Comparison of ENCODE assay signal across 20 cellular contexts in genomic region chr5:76667495-76667894, GRCh38. TPM values are rescaled to one million over a fixed set of nuclear protein-coding genes. Genes with fewer than 3 reads are reported as not detected.
DNase-seq lines count a peak whose midpoint lies in the region; ATAC-seq, FAIRE-seq and TF ChIP-seq lines count a peak whose summit lies in the region.
"Had no signal": no experiment of that assay in that cellular context is flagged by ENCODE, and none has a peak within 500 bp of the region (broad histone marks: within the 10 kb centered on the region; RNA-seq: fewer than 3 reads in every experiment).

No MANE protein-coding gene starts in this region.

- H4K8ac ChIP-seq in IMR-90 (ENCODE audit: low read depth in 2 of 2, low read length in 2 of 2) (peak overlapping the region in 1 of 2 experiments; percentile 58; a peak in 1 of 4 replicates), H1 (ENCODE audit: extremely low read depth, insufficient read depth, low read length) (no peak overlapping the region)

- H2BK5ac ChIP-seq in IMR-90 (ENCODE audit: low read depth, low read length, poor library complexity, severe bottlenecking), result no peak overlapping the region
- H2BK5ac ChIP-seq in H1 (ENCODE audit: low read depth, low read length), result no peak overlapping the region

- no peak for TF ChIP-seq EP300 in H1 (IDR thresholded peaks at IDR 0.05; ENCODE audit: borderline replicate concordance in 1 of 2, low read depth in 2 of 2, low read length in 2 of 2)

- no peak overlapping the region for H3K4me2 ChIP-seq in IMR-90 (ENCODE audit: low read depth, low read length)
- H3K4me2 ChIP-seq in H1 (ENCODE audit: insufficient read depth in 1 of 2, low read depth in 2 of 2, low read length in 2 of 2), result no peak overlapping the region
- H3K4me2 ChIP-seq: GM23338 had no signal

- H3K36me3 Mint-ChIP-seq in T-helper 17 cell (ENCODE audit: low read depth), result peaks cover 20% of the 10 kb centered on the region
- H3K36me3 Mint-ChIP-seq in progenitor cell of endocrine pancreas (ENCODE audit: insufficient read depth), result peaks cover 8% of the 10 kb centered on the region
- H3K36me3 Mint-ChIP-seq in activated CD4-positive, alpha-beta memory T cell treated with anti-CD3 and anti-CD28 coated beads, Interleukin-2, amount 10 ng/mL, durations not matched to agents 7 days and 5 days (ENCODE audit: low read depth), result peaks cover 84% of the 10 kb centered on the region

- H3K23me2 ChIP-seq in H1 (ENCODE audit: low read depth, low read length), result no peaks in the 10 kb centered on the region

- H3K79me2 ChIP-seq in H1 (ENCODE audit: control insufficient read depth in 1 of 2, insufficient read depth in 2 of 2, low read length in 2 of 2), result no peaks in the 10 kb centered on the region

- in situ Hi-C loops in IMR-90 (cut with MboI; ENCODE audit: low sequenced_read_pairs), result no loop called here

- CTCF ChIA-PET in IMR-90 (lab: Yijun Ruan, JAX) (interaction anchor here (1.2 kb wide), 1 partner anchor 24 kb away, joined by 3 read pairs; no protein-coding TSS in a partner anchor), H1 (lab: Charles Lee; ENCODE audit: partially characterized antibody) (no interaction called here)
- CTCF ChIA-PET in activated CD4-positive, alpha-beta memory T cell treated with anti-CD3 and anti-CD28 coated beads, Interleukin-2, amount 10 ng/mL, durations not matched to agents 7 days and 5 days (lab: Charles Lee), result interaction anchor here (0.8 to 1.9 kb wide), 4 partner anchors 26 to 107 kb away, joined by 3 to 9 read pairs (median 4); no protein-coding TSS in a partner anchor

- TF ChIP-seq CTCF in IMR-90 (conservative IDR thresholded peaks at IDR 0.05; ENCODE audit: low read depth, low read length), result no peak
- no peak for TF ChIP-seq CTCF in H1 (IDR thresholded peaks at IDR 0.05; ENCODE audit: control extremely low read depth in 1 of 3, insufficient read depth in 1 of 3, low read depth in 1 of 3, low read length in 3 of 3)
- TF ChIP-seq CTCF in progenitor cell of endocrine pancreas (IDR thresholded peaks at IDR 0.05; ENCODE audit: unreplicated experiment), result no peak
- no peak for TF ChIP-seq CTCF in lower lobe of right lung (IDR thresholded peaks at IDR 0.05)

- peaks cover 3% of the 10 kb centered on the region; the same call in 1 of the 2 replicates for H3K9me1 ChIP-seq in IMR-90 (ENCODE audit: insufficient read depth, low read length)

- no peak for DNase-seq in IMR-90
- DNase-seq in T-helper 17 cell, result no peak
- no peak for DNase-seq in H1 (ENCODE audit: low read depth in 1 of 2, low spot score in 2 of 2)
- no peak for DNase-seq in progenitor cell of endocrine pancreas (ENCODE audit: low spot score, unreplicated experiment)
- DNase-seq in right cardiac atrium, result no peak
- DNase-seq in activated CD4-positive, alpha-beta memory T cell treated with anti-CD3 and anti-CD28 coated beads, Interleukin-2, amount 10 ng/mL, durations not matched to agents 7 days and 5 days, result no peak
- no peak for DNase-seq in DMS79 (lab: John Stamatoyannopoulos, UW)
- DNase-seq in lower lobe of right lung, result no peak
- DNase-seq: ACHN; BE2C; C1 segment of cervical spinal cord; Caco-2; CD4-positive, CD25-positive, alpha-beta regulatory T cell; GDM1; H7; HFFc6 had no signal

- no peaks in the 10 kb centered on the region for H3K36me3 ChIP-seq in IMR-90 (ENCODE audit: control insufficient read depth, insufficient read depth, low read length)
- peaks cover 0 to 4% (median 0%) of the 10 kb centered on the region in 4 experiments; a peak in 1 of 8 replicates for H3K36me3 ChIP-seq in H1 (ENCODE audit: control insufficient read depth in 2 of 4, insufficient read depth in 4 of 4, low read length in 3 of 4)
- H3K36me3 ChIP-seq in lower lobe of right lung, result peaks cover 12% of the 10 kb centered on the region
- H3K36me3 ChIP-seq: BE2C had no signal

- H3K4me1 ChIP-seq in IMR-90 (ENCODE audit: control insufficient read depth, insufficient read depth, low read length) (peaks cover 4% of the 10 kb centered on the region), H1 (replicated peaks in 1 of 4; ENCODE audit: control insufficient read depth in 3 of 4, insufficient read depth in 4 of 4, low read length in 3 of 4) (no peaks in the 10 kb centered on the region), right cardiac atrium (ENCODE audit: control insufficient read depth, insufficient read depth, low read length) (no peaks in the 10 kb centered on the region), lower lobe of right lung (no peaks in the 10 kb centered on the region)
- H3K4me1 ChIP-seq: BE2C, Caco-2 had no signal

- H2AK5ac ChIP-seq in IMR-90 (ENCODE audit: low read depth, low read length) (peak overlapping the region; percentile 24; the same call in 1 of the 2 replicates), H1 (ENCODE audit: low read depth, low read length) (no peak overlapping the region)

- H3K4ac ChIP-seq in IMR-90 (ENCODE audit: low read depth, low read length) (peak overlapping the region; percentile 10; the same call in 1 of the 2 replicates), H1 (replicated peaks; ENCODE audit: insufficient read length, low read depth, low read length) (no peak overlapping the region)

- no peak for TF ChIP-seq RAD21 in IMR-90 (IDR thresholded peaks at IDR 0.05; ENCODE audit: low read length)
- TF ChIP-seq RAD21 in H1 (IDR thresholded peaks at IDR 0.05 in 1 of 2, conservative IDR thresholded peaks at IDR 0.05 in 1 of 2; ENCODE audit: low read depth in 2 of 2, low read length in 2 of 2), result no peak

- TF ChIP-seq POLR2A in IMR-90 (IDR thresholded peaks at IDR 0.05; ENCODE audit: low read depth, low read length) (no peak), H1 (IDR thresholded peaks at IDR 0.05; ENCODE audit: control extremely low read depth in 1 of 2, low read depth in 2 of 2, low read length in 2 of 2) (no peak)

- 56% methylated on average over 1 of the region's 2 CpGs; no CpG with 5 or more reads in 1 of the 2 experiments for WGBS in IMR-90 (ENCODE audit: extremely low coverage in 2 of 2, insufficient read length in 1 of 2), 2 experiments
- WGBS in H1 (ENCODE audit: extremely low coverage in 1 of 2, insufficient coverage in 1 of 2, insufficient read length in 1 of 2, insufficient replicate concordance in 2 of 2, low coverage in 1 of 2, low lambda C conversion rate in 2 of 2, missing lambda C conversion rate in 1 of 2), 2 experiments, result 83% methylated on average over 1 of the region's 2 CpGs; no CpG with 5 or more reads in 1 of the 2 experiments
- WGBS in right cardiac atrium, result 72% methylated on average over 2 of the region's 2 CpGs

- no peaks in the 10 kb centered on the region for H3K9me3 Mint-ChIP-seq in progenitor cell of endocrine pancreas (ENCODE audit: low read depth)
- H3K9me3 Mint-ChIP-seq in activated CD4-positive, alpha-beta memory T cell treated with anti-CD3 and anti-CD28 coated beads, Interleukin-2, amount 10 ng/mL, durations not matched to agents 7 days and 5 days, result no peaks in the 10 kb centered on the region
- H3K9me3 Mint-ChIP-seq: GM23338, HFFc6 had no signal

- no peak overlapping the region for H2AFZ ChIP-seq in IMR-90 (replicated peaks; ENCODE audit: low read length, poor library complexity)
- no peak overlapping the region for H2AFZ ChIP-seq in H1 (ENCODE audit: low read length)
- H2AFZ ChIP-seq: GM23338 had no signal

- POLR2A ChIA-PET in IMR-90 (lab: Charles Lee; ENCODE audit: unreplicated experiment) (no interaction called here), H1 (lab: Charles Lee; ENCODE audit: partially characterized antibody) (no interaction called here)
- POLR2A ChIA-PET in activated CD4-positive, alpha-beta memory T cell treated with anti-CD3 and anti-CD28 coated beads, Interleukin-2, amount 10 ng/mL, durations not matched to agents 7 days and 5 days (lab: Charles Lee), result interaction anchor here (0.6 kb wide), 1 partner anchor 11 kb away, joined by 3 read pairs; no protein-coding TSS in a partner anchor

- H2BK15ac ChIP-seq in IMR-90 (ENCODE audit: low read depth, low read length) (peak overlapping the region; percentile 94; the same call in 2 of the 3 replicates), H1 (ENCODE audit: low read length) (no peak overlapping the region)

- 0 out of 2 replicates have a peak overlapping the region, but pooled peaks have one; percentile 9 for H4K91ac ChIP-seq in IMR-90 (ENCODE audit: insufficient read depth, low read depth, low read length)
- H4K91ac ChIP-seq in H1 (replicated peaks; ENCODE audit: insufficient read length, low read length), result no peak overlapping the region

- no TSS peak for BruUV-seq in IMR-90 (replicated peaks; lab: Mats Ljungman, UMichigan)

- H4K5ac ChIP-seq in IMR-90 (ENCODE audit: low read depth, low read length), result no peak overlapping the region
- H4K5ac ChIP-seq in H1 (ENCODE audit: insufficient read length, low read depth, low read length), result no peak overlapping the region

- dilution Hi-C loops in IMR-90 (cut with HindIII; ENCODE audit: low sequenced_read_pairs, unreplicated experiment), result no loop called here

- ATAC-seq in IMR-90 (ENCODE audit: low read depth), result no peak
- no peak for ATAC-seq in T-helper 17 cell
- ATAC-seq in right cardiac atrium, result no peak
- no peak for ATAC-seq in lower lobe of right lung
- ATAC-seq: GM23338, HCT116 had no signal

- H3K4me3 ChIP-seq in IMR-90 (ENCODE audit: insufficient read depth, low read depth, low read length), result no peak overlapping the region
- no peak overlapping the region for H3K4me3 ChIP-seq in H1 (ENCODE audit: extremely low read depth in 1 of 4, insufficient read depth in 2 of 4, low read depth in 3 of 4, low read length in 4 of 4)
- no peak overlapping the region for H3K4me3 ChIP-seq in right cardiac atrium (ENCODE audit: low read length)
- no peak overlapping the region for H3K4me3 ChIP-seq in lower lobe of right lung
- H3K4me3 ChIP-seq: GM23338 had no signal

- no peak overlapping the region for H3K23ac ChIP-seq in IMR-90 (ENCODE audit: low read depth, low read length)
- H3K23ac ChIP-seq in H1 (ENCODE audit: insufficient read length), result no peak overlapping the region

- FAIRE-seq in H1 (lab: Jason Lieb, UNC), result peak; percentile 13
- FAIRE-seq: D721Med, HTR-8/SVneo had no signal

- H3K79me1 ChIP-seq in IMR-90 (ENCODE audit: low read depth in 1 of 2, low read length in 2 of 2) (no peaks in the 10 kb centered on the region), H1 (ENCODE audit: low read depth, low read length) (no peaks in the 10 kb centered on the region)

- H3K56ac ChIP-seq in IMR-90 (ENCODE audit: extremely low read depth, insufficient read depth, low read length), result no peak overlapping the region
- no peak overlapping the region for H3K56ac ChIP-seq in H1 (replicated peaks; ENCODE audit: insufficient read length, low read depth, low read length)

- intact Hi-C loops in IMR-90 (cut with micrococcal nuclease), result no loop called here
- intact Hi-C loops in right cardiac atrium (cut with DNase I), result no loop called here
- intact Hi-C loops in lower lobe of right lung (cut with DNase I), result no loop called here

- H3K14ac ChIP-seq in IMR-90 (replicated peaks; ENCODE audit: low read depth, low read length), result 0 out of 2 replicates have a peak overlapping the region, but pooled peaks have one; percentile 15
- no peak overlapping the region for H3K14ac ChIP-seq in H1 (ENCODE audit: insufficient read length)

- no peak overlapping the region for H2AK9ac ChIP-seq in IMR-90 (replicated peaks; ENCODE audit: low read depth, low read length, poor library complexity)

- no peak overlapping the region for H2BK12ac ChIP-seq in H1 (ENCODE audit: low read depth, low read length)

- H3K27me3 Mint-ChIP-seq in T-helper 17 cell (no peaks in the 10 kb centered on the region), progenitor cell of endocrine pancreas (no peaks in the 10 kb centered on the region)
- H3K27me3 Mint-ChIP-seq in activated CD4-positive, alpha-beta memory T cell treated with anti-CD3 and anti-CD28 coated beads, Interleukin-2, amount 10 ng/mL, durations not matched to agents 7 days and 5 days, result no peaks in the 10 kb centered on the region
- H3K27me3 Mint-ChIP-seq: CD4-positive, CD25-positive, alpha-beta regulatory T cell had no signal

- H3K27ac ChIP-seq in IMR-90 (ENCODE audit: insufficient read depth, low read length) (no peak overlapping the region), H1 (ENCODE audit: low read depth, low read length) (no peak overlapping the region), right cardiac atrium (ENCODE audit: low read length) (no peak overlapping the region), lower lobe of right lung (no peak overlapping the region)

- H3K4me1 Mint-ChIP-seq in T-helper 17 cell (peaks cover 8% of the 10 kb centered on the region), progenitor cell of endocrine pancreas (ENCODE audit: low read depth) (peaks cover 10% of the 10 kb centered on the region)
- H3K4me1 Mint-ChIP-seq in activated CD4-positive, alpha-beta memory T cell treated with anti-CD3 and anti-CD28 coated beads, Interleukin-2, amount 10 ng/mL, durations not matched to agents 7 days and 5 days, result no peaks in the 10 kb centered on the region
- H3K4me1 Mint-ChIP-seq: GM23338 had no signal

- peak overlapping the region; percentile 8; the same call in 1 of the 2 replicates for H2BK20ac ChIP-seq in IMR-90 (ENCODE audit: low read depth, low read length)
- no peak overlapping the region for H2BK20ac ChIP-seq in H1 (ENCODE audit: low read length)

- H3K27ac Mint-ChIP-seq in T-helper 17 cell (peak overlapping the region; percentile 62), progenitor cell of endocrine pancreas (peak overlapping the region; percentile 62)
- no peak overlapping the region for H3K27ac Mint-ChIP-seq in activated CD4-positive, alpha-beta memory T cell treated with anti-CD3 and anti-CD28 coated beads, Interleukin-2, amount 10 ng/mL, durations not matched to agents 7 days and 5 days
- H3K27ac Mint-ChIP-seq: GM23338, HFFc6 had no signal

- H3K27me3 ChIP-seq in IMR-90 (ENCODE audit: control insufficient read depth, insufficient read depth, low read length) (no peaks in the 10 kb centered on the region), H1 (replicated peaks in 1 of 4; ENCODE audit: control insufficient read depth in 3 of 4, extremely low read depth in 1 of 4, insufficient read depth in 3 of 4, low read length in 3 of 4) (no peaks in the 10 kb centered on the region), right cardiac atrium (ENCODE audit: control insufficient read depth, insufficient read depth) (no peaks in the 10 kb centered on the region), lower lobe of right lung (ENCODE audit: low read depth) (no peaks in the 10 kb centered on the region)
- H3K27me3 ChIP-seq: BE2C had no signal

- H3K4me3 Mint-ChIP-seq in T-helper 17 cell (no peak overlapping the region), progenitor cell of endocrine pancreas (ENCODE audit: low read depth) (no peak overlapping the region)
- H3K4me3 Mint-ChIP-seq in activated CD4-positive, alpha-beta memory T cell treated with anti-CD3 and anti-CD28 coated beads, Interleukin-2, amount 10 ng/mL, durations not matched to agents 7 days and 5 days, result no peak overlapping the region
- H3K4me3 Mint-ChIP-seq: CD4-positive, CD25-positive, alpha-beta regulatory T cell; GM23338; HFFc6 had no signal

- H3K9ac ChIP-seq in IMR-90 (ENCODE audit: low read depth, low read length), result no peak overlapping the region
- H3K9ac ChIP-seq in H1 (replicated peaks in 1 of 4; ENCODE audit: extremely low read depth in 1 of 4, low read depth in 3 of 4, low read length in 3 of 4), result no peak overlapping the region

- no peak overlapping the region for H3K18ac ChIP-seq in IMR-90 (ENCODE audit: low read depth, low read length)
- no peak overlapping the region for H3K18ac ChIP-seq in H1 (ENCODE audit: extremely low read depth, low read length)

- H4K20me1 ChIP-seq in IMR-90 (ENCODE audit: insufficient read depth, low read length) (no peaks in the 10 kb centered on the region), H1 (replicated peaks in 1 of 2; ENCODE audit: control insufficient read depth in 1 of 2, insufficient read depth in 2 of 2, low read length in 2 of 2) (peaks cover 0 to 3% of the 10 kb centered on the region in 2 experiments)

- H3K9me3 ChIP-seq in IMR-90 (ENCODE audit: control insufficient read depth, insufficient read depth, low read length), result no peaks in the 10 kb centered on the region
- H3K9me3 ChIP-seq in T-helper 17 cell (ENCODE audit: control insufficient read depth, low read length, poor library complexity, severe bottlenecking), result no peaks in the 10 kb centered on the region
- no peaks in the 10 kb centered on the region for H3K9me3 ChIP-seq in H1 (ENCODE audit: insufficient read depth in 2 of 2, low read depth in 1 of 2, low read length in 1 of 2)
- H3K9me3 ChIP-seq in right cardiac atrium (ENCODE audit: control insufficient read depth, low read length), result no peaks in the 10 kb centered on the region
- H3K9me3 ChIP-seq in lower lobe of right lung, result no peaks in the 10 kb centered on the region
- H3K9me3 ChIP-seq: BE2C, Caco-2 had no signal

- H2BK120ac ChIP-seq in IMR-90 (ENCODE audit: low read depth, low read length) (peak overlapping the region; percentile 12), H1 (replicated peaks; ENCODE audit: low read depth, low read length) (no peak overlapping the region)

RNA-seq across cellular contexts. Expression of gene F2RL2, which starts 44.3 kb away (rescaled TPM):
- total RNA-seq in IMR-90 (2012; rRNA removed) (18.1 and 21.7 TPM in 2 replicates), T-helper 17 cell (not detected), progenitor cell of endocrine pancreas (0.16 TPM in 1 of 2 replicates, not detected in the other), right cardiac atrium (1 to 10 TPM in 1 of 4 donors, under 1 TPM in 3; 0.11 to 1.4 (median 0.32) TPM), lower lobe of right lung (not detected)
- polyA plus RNA-seq in IMR-90 (2012; rRNA removed) (30.9 and 32.8 TPM in 2 replicates), H1 (2011; rRNA removed) (0.03 and 0.13 TPM in 2 replicates), right cardiac atrium (0.11 TPM)
- 15.5 and 22.9 TPM in 2 replicates for polyA plus RNA-seq in IMR-90 (2012; cell fraction: cytosol; rRNA removed)
- polyA plus RNA-seq in IMR-90 (2012; cell fraction: nucleus; rRNA removed; ENCODE audit: low replicate concordance), result 5.8 and 23.9 TPM in 2 replicates
- 0.07 and 0.10 TPM in 2 replicates for total RNA-seq in H1 (2021; fragmentation: NEBNext Ultra II Directional; extraction: Animal tissue kit (Norgen Biotek cat#: 25700))
- polyA plus RNA-seq in H1 (2011; cell fraction: cytosol; rRNA removed), result 0.05 TPM
- 0.16 TPM for polyA plus RNA-seq in H1 (2011; cell fraction: nucleus; rRNA removed)
- 0.08 to 0.13 TPM in 2 of 4 replicates, not detected in the others for polyA plus RNA-seq in H1 (2012, experiment 1 of 2)
- not detected for polyA plus RNA-seq in H1 (2012, experiment 2 of 2)
- 0.06 TPM for polyA plus RNA-seq in H1 (2013, experiment 1 of 2)
- 0.11 TPM for polyA plus RNA-seq in H1 (2013, experiment 2 of 2)
- 0.28 and 0.51 TPM in 2 replicates for polyA minus RNA-seq in H1 (2011; rRNA and poly(A)+ RNA removed)
- polyA minus RNA-seq in H1 (2011; cell fraction: cytosol; rRNA and poly(A)+ RNA removed), result not detected
- not detected for polyA minus RNA-seq in H1 (2011; cell fraction: nucleus; rRNA and poly(A)+ RNA removed)
- total RNA-seq in activated CD4-positive, alpha-beta memory T cell treated with anti-CD3 and anti-CD28 coated beads, Interleukin-2, amount 10 ng/mL, durations not matched to agents 7 days and 5 days, result not detected
- total RNA-seq: Caco-2; CD4-positive, CD25-positive, alpha-beta regulatory T cell had no signal

RNA-seq across cellular contexts. Expression of gene F2R, which starts 48.4 kb away (rescaled TPM):
- 85.7 and 96.7 TPM in 2 replicates for total RNA-seq in IMR-90 (2012; rRNA removed)
- polyA plus RNA-seq in IMR-90 (2012; rRNA removed), result 135 and 147 TPM in 2 replicates
- 76.8 and 100 TPM in 2 replicates for polyA plus RNA-seq in IMR-90 (2012; cell fraction: cytosol; rRNA removed)
- 17.8 and 49.6 TPM in 2 replicates for polyA plus RNA-seq in IMR-90 (2012; cell fraction: nucleus; rRNA removed; ENCODE audit: low replicate concordance)
- total RNA-seq in T-helper 17 cell, result 10 to 100 TPM in 1 of 2 donors, 1 to 10 TPM in 1; 3.6 to 20.4 TPM
- 23.8 and 25.0 TPM in 2 replicates for total RNA-seq in H1 (2021; fragmentation: NEBNext Ultra II Directional; extraction: Animal tissue kit (Norgen Biotek cat#: 25700))
- 24.8 and 29.1 TPM in 2 replicates for polyA plus RNA-seq in H1 (2011; rRNA removed)
- 21.8 TPM for polyA plus RNA-seq in H1 (2011; cell fraction: cytosol; rRNA removed)
- polyA plus RNA-seq in H1 (2011; cell fraction: nucleus; rRNA removed), result 23.8 TPM
- 13.1 to 19.7 TPM (median 17.0 TPM) in 4 replicates for polyA plus RNA-seq in H1 (2012, experiment 1 of 2)
- polyA plus RNA-seq in H1 (2012, experiment 2 of 2), result 5.9 TPM
- 36.9 TPM for polyA plus RNA-seq in H1 (2013, experiment 1 of 2)
- polyA plus RNA-seq in H1 (2013, experiment 2 of 2), result 40.1 TPM
- 47.0 and 57.9 TPM in 2 replicates for polyA minus RNA-seq in H1 (2011; rRNA and poly(A)+ RNA removed)
- polyA minus RNA-seq in H1 (2011; cell fraction: cytosol; rRNA and poly(A)+ RNA removed), result 16.6 TPM
- polyA minus RNA-seq in H1 (2011; cell fraction: nucleus; rRNA and poly(A)+ RNA removed), result 30.5 TPM
- total RNA-seq in progenitor cell of endocrine pancreas, result 25.1 and 28.7 TPM in 2 replicates
- total RNA-seq in right cardiac atrium, result 10 to 100 TPM in 1 of 4 donors, 1 to 10 TPM in 3; 6.4 to 22.1 (median 8.5) TPM
- 4.3 TPM for polyA plus RNA-seq in right cardiac atrium
- 10 to 100 TPM; 35.0 to 36.6 TPM for total RNA-seq in activated CD4-positive, alpha-beta memory T cell treated with anti-CD3 and anti-CD28 coated beads, Interleukin-2, amount 10 ng/mL, durations not matched to agents 7 days and 5 days
- total RNA-seq in lower lobe of right lung, result 18.6 TPM
